ENCODE assay signal across 8 cellular contexts in genomic region chr17:55770220-55770870, GRCh38. TPM values are rescaled to one million over a fixed set of nuclear protein-coding genes. Genes with fewer than 3 reads are reported as not detected.
DNase-seq lines count a peak whose midpoint lies in the region; ATAC-seq and TF ChIP-seq lines count a peak whose summit lies in the region.

No MANE protein-coding gene starts in this region.

- TF ChIP-seq CTCF in body of pancreas (IDR thresholded peaks at IDR 0.05) (peak; percentile 30 to 68 (median 64)), uterus (IDR thresholded peaks at IDR 0.05) (peak; percentile 48 to 71 (median 62))

- H3K27ac ChIP-seq in body of pancreas, result no peak overlapping the region
- H3K27ac ChIP-seq in uterus, result no peak overlapping the region

- DNase-seq in Right ventricle myocardium inferior (ENCODE audit: missing footprints), result no peak
- DNase-seq in cardiac septum (ENCODE audit: low spot score), result no peak
- DNase-seq in NCI-H2171 treated with DMSO at 0.1 percent for 48 hours (lab: John Stamatoyannopoulos, UW), result peak; percentile 64
- no peak for DNase-seq in body of pancreas
- DNase-seq in kidney glomerular epithelial cell (lab: John Stamatoyannopoulos, UW), result peak; percentile 50
- DNase-seq in uterus, result no peak
- no peak for DNase-seq in middle frontal gyrus (ENCODE audit: extremely low spot score, low spot score)
- no peak for DNase-seq in nucleus accumbens (lab: John Stamatoyannopoulos, UW)

- ATAC-seq in Right ventricle myocardium inferior (peak; percentile 57), body of pancreas (peak; percentile 38)

- WGBS in body of pancreas, 2 donors, result 36 to 37% methylated on average over 4 of the region's 4 CpGs

- H3K9me3 ChIP-seq in body of pancreas (no peaks in the 10 kb centered on the region), uterus (no peaks in the 10 kb centered on the region)

- peaks cover 0 to 5% of the 10 kb centered on the region in 2 donors for H3K36me3 ChIP-seq in body of pancreas (replicated peaks in 1 of 2; ENCODE audit: insufficient read depth in 1 of 2, low read depth in 2 of 2)
- H3K36me3 ChIP-seq in uterus, result no peaks in the 10 kb centered on the region

- intact Hi-C loops in Right ventricle myocardium inferior (cut with DNase I) (loop anchor here (2.0 kb wide), 2 partner anchors 52 to 244 kb away; no protein-coding TSS in a partner anchor), cardiac septum (cut with DNase I) (loop anchor here (1.0 to 5.0 kb wide), 2 partner anchors 48 to 244 kb away; partner anchors contain the start of gene TMEM100), body of pancreas (cut with DNase I) (loop anchor here (5.0 kb wide), 1 partner anchor 243 kb away; no protein-coding TSS in a partner anchor), uterus (cut with DNase I; ENCODE audit: low total_unique reads) (loop anchor here (10.0 kb wide), 1 partner anchor 246 kb away; no protein-coding TSS in a partner anchor)

- H3K27me3 ChIP-seq in body of pancreas (no peaks in the 10 kb centered on the region), uterus (no peaks in the 10 kb centered on the region)

- H3K4me1 ChIP-seq in body of pancreas (no peaks in the 10 kb centered on the region), uterus (no peaks in the 10 kb centered on the region)

- TF ChIP-seq POLR2A in body of pancreas (IDR thresholded peaks at IDR 0.05) (no peak), uterus (IDR thresholded peaks at IDR 0.05) (no peak)

- H3K4me3 ChIP-seq in body of pancreas (no peak overlapping the region), uterus (no peak overlapping the region)

RNA-seq across cellular contexts. Expression of gene PCTP, which starts 19.5 kb away (rescaled TPM):
- total RNA-seq in Right ventricle myocardium inferior, result 21.9 TPM
- total RNA-seq in cardiac septum, result 13.2 TPM
- total RNA-seq in body of pancreas, result 10 to 100 TPM in 1 of 2 donors, 1 to 10 TPM in 1; 5.6 to 13.0 TPM
- total RNA-seq in uterus, result 10 to 100 TPM in 2 of 4 donors, 1 to 10 TPM in 2; 1.8 to 18.8 (median 10.9) TPM

RNA-seq across cellular contexts. Expression of gene TMEM100, which starts 47.7 kb away (rescaled TPM):
- 17.0 TPM for total RNA-seq in Right ventricle myocardium inferior
- 5.2 TPM for total RNA-seq in cardiac septum
- total RNA-seq in body of pancreas, result 1 to 10 TPM; 2.9 to 5.6 TPM
- total RNA-seq in uterus, result 10 to 100 TPM in 1 of 4 donors, 1 to 10 TPM in 3; 2.8 to 26.3 (median 6.2) TPM

Comparison
In these comparisons a context has a peak if more than half of its experiments do, and no peak if none do; other contexts are left out.
1. DNase-seq: peak in NCI-H2171 treated with DMSO at 0.1 percent for 48 hours (single experiment) and kidney glomerular epithelial cell (single experiment); none in Right ventricle myocardium inferior (single experiment), cardiac septum (single experiment), body of pancreas (0 of 4), uterus (0 of 2), middle frontal gyrus (single experiment) and nucleus accumbens (0 of 56).